10 cellular contexts compared by ENCODE assay signal in genomic region chr4:95637047-95637600, GRCh38.
DNase-seq lines count a peak whose midpoint lies in the region; ATAC-seq, FAIRE-seq and TF ChIP-seq lines count a peak whose summit lies in the region.
"Had no signal": no experiment of that assay in that cellular context is flagged by ENCODE, and none has a peak within 500 bp of the region (broad histone marks: within the 10 kb centered on the region; RNA-seq: fewer than 3 reads in every experiment).

No MANE protein-coding gene starts in this region.

- no peaks in the 10 kb centered on the region for H3K79me2 ChIP-seq in astrocyte (ENCODE audit: insufficient read depth, low read length)

- H3K27ac ChIP-seq in liver (ENCODE audit: low read depth in 1 of 2, low read length in 2 of 2) (no peak overlapping the region), right lobe of liver (no peak overlapping the region), astrocyte (ENCODE audit: low read depth, low read length) (no peak overlapping the region), upper lobe of right lung (no peak overlapping the region)
- H3K27ac ChIP-seq: PC-9 had no signal

- no peak overlapping the region for H2AFZ ChIP-seq in astrocyte (ENCODE audit: low read depth, low read length)
- H2AFZ ChIP-seq: PC-9 had no signal

- no peaks in the 10 kb centered on the region for H3K36me3 ChIP-seq in liver (ENCODE audit: control insufficient read depth in 4 of 4, insufficient read depth in 3 of 4, low read depth in 1 of 4, low read length in 3 of 4)
- H3K36me3 ChIP-seq in right lobe of liver = no peaks in the 10 kb centered on the region
- no peaks in the 10 kb centered on the region for H3K36me3 ChIP-seq in astrocyte (ENCODE audit: insufficient read depth, low read length)
- no peaks in the 10 kb centered on the region for H3K36me3 ChIP-seq in upper lobe of right lung

- H3K4me3 Mint-ChIP-seq in astrocyte (ENCODE audit: unreplicated experiment) = no peak overlapping the region
- H3K4me3 Mint-ChIP-seq: activated CD4-positive, alpha-beta T cell treated with anti-CD3 and anti-CD28 coated beads, Interleukin-2, amount 10 ng/mL, durations not matched to agents 7 days and 5 days had no signal

- no peak overlapping the region for H3K4me2 ChIP-seq in astrocyte (ENCODE audit: low read length)
- H3K4me2 ChIP-seq: PC-9 had no signal

- DNase-seq in right lobe of liver (no peak), astrocyte (ENCODE audit: low read depth) (peak; percentile 3), iris pigment epithelial cell (ENCODE audit: low read depth) (peak; percentile 11), upper lobe of right lung (no peak), DMS79 (lab: John Stamatoyannopoulos, UW) (no peak)
- DNase-seq in activated naive CD4-positive, alpha-beta T cell treated with Interleukin-2 at 50 U/mL for 16 hours = no peak
- DNase-seq: activated CD4-positive, alpha-beta T cell treated with anti-CD3 and anti-CD28 coated beads, Interleukin-2, amount 10 ng/mL, durations not matched to agents 7 days and 5 days; PC-9 had no signal

- FAIRE-seq in astrocyte (lab: Jason Lieb, UNC) = no peak

- H3K4me1 Mint-ChIP-seq in astrocyte (ENCODE audit: low read depth, unreplicated experiment) = no peaks in the 10 kb centered on the region

- peaks cover 0 to 3% (median 0%) of the 10 kb centered on the region in 4 donors for H3K27me3 ChIP-seq in liver (ENCODE audit: control insufficient read depth in 4 of 4, insufficient read depth in 4 of 4, low read length in 3 of 4)
- H3K27me3 ChIP-seq in right lobe of liver = no peaks in the 10 kb centered on the region
- no peaks in the 10 kb centered on the region for H3K27me3 ChIP-seq in astrocyte (ENCODE audit: insufficient read depth, low read length)
- H3K27me3 ChIP-seq in upper lobe of right lung = no peaks in the 10 kb centered on the region

- 37% methylated on average over 3 of the region's 3 CpGs for WGBS in liver
- WGBS in right lobe of liver (ENCODE audit: insufficient coverage, low coverage, low lambda C conversion rate, missing lambda C conversion rate) = 24% methylated on average over 3 of the region's 3 CpGs

- no peak overlapping the region for H3K27ac Mint-ChIP-seq in astrocyte (ENCODE audit: unreplicated experiment)
- H3K27ac Mint-ChIP-seq: activated CD4-positive, alpha-beta T cell treated with anti-CD3 and anti-CD28 coated beads, Interleukin-2, amount 10 ng/mL, durations not matched to agents 7 days and 5 days had no signal

- no peak for TF ChIP-seq POLR2A in right lobe of liver (IDR thresholded peaks at IDR 0.05)

- H3K9me3 ChIP-seq in liver (ENCODE audit: control insufficient read depth in 4 of 4, low read length in 3 of 4) (no peaks in the 10 kb centered on the region), right lobe of liver (no peaks in the 10 kb centered on the region), astrocyte (ENCODE audit: insufficient read depth, low read depth, low read length) (no peaks in the 10 kb centered on the region), upper lobe of right lung (no peaks in the 10 kb centered on the region)

- no peak for ATAC-seq in right lobe of liver
- peak; percentile 21 for ATAC-seq in upper lobe of right lung
- no peak for ATAC-seq in HG02759 (IDR thresholded peaks at IDR 0.05; ENCODE audit: unreplicated experiment)

- no peaks in the 10 kb centered on the region for H3K4me1 ChIP-seq in liver (ENCODE audit: control insufficient read depth in 4 of 4, insufficient read depth in 4 of 4, low read length in 3 of 4)
- H3K4me1 ChIP-seq in right lobe of liver = peaks cover 0 to 4% (median 0%) of the 10 kb centered on the region in 4 donors
- no peaks in the 10 kb centered on the region for H3K4me1 ChIP-seq in astrocyte (ENCODE audit: insufficient read depth, low read length)
- H3K4me1 ChIP-seq in upper lobe of right lung = no peaks in the 10 kb centered on the region

- intact Hi-C loops in right lobe of liver (cut with DNase I) = no loop called here
- intact Hi-C loops in upper lobe of right lung (cut with DNase I) = no loop called here

- TF ChIP-seq CTCF in liver (IDR thresholded peaks at IDR 0.05; ENCODE audit: low read depth, low read length, missing input control) (peak; percentile 13), right lobe of liver (IDR thresholded peaks at IDR 0.05) (peak in 1 of 4 donors; percentile 21), astrocyte (IDR thresholded peaks at IDR 0.05; ENCODE audit: insufficient read depth, low read depth, low read length) (peak; percentile 46), upper lobe of right lung (IDR thresholded peaks at IDR 0.05) (peak; percentile 39)

- H3K27me3 Mint-ChIP-seq in astrocyte (ENCODE audit: low read depth, unreplicated experiment) = no peaks in the 10 kb centered on the region
- H3K27me3 Mint-ChIP-seq: activated CD4-positive, alpha-beta T cell treated with anti-CD3 and anti-CD28 coated beads, Interleukin-2, amount 10 ng/mL, durations not matched to agents 7 days and 5 days had no signal

- no peaks in the 10 kb centered on the region for H3K36me3 Mint-ChIP-seq in astrocyte (ENCODE audit: low read depth, unreplicated experiment)

- H3K9me3 Mint-ChIP-seq in astrocyte (ENCODE audit: unreplicated experiment) = no peaks in the 10 kb centered on the region
- H3K9me3 Mint-ChIP-seq: activated CD4-positive, alpha-beta T cell treated with anti-CD3 and anti-CD28 coated beads, Interleukin-2, amount 10 ng/mL, durations not matched to agents 7 days and 5 days had no signal

- H3K9ac ChIP-seq in liver (ENCODE audit: low read depth in 1 of 2, low read length in 2 of 2) (no peak overlapping the region), astrocyte (ENCODE audit: low read length) (no peak overlapping the region)

- TF ChIP-seq RAD21 in liver (IDR thresholded peaks at IDR 0.05) = peak in 1 of 2 donors; percentile 6

- no peak overlapping the region for H3K4me3 ChIP-seq in liver (ENCODE audit: low read depth in 1 of 3, low read length in 3 of 3)
- H3K4me3 ChIP-seq in right lobe of liver = no peak overlapping the region
- H3K4me3 ChIP-seq in astrocyte (ENCODE audit: insufficient read depth, low read depth, low read length) = no peak overlapping the region
- no peak overlapping the region for H3K4me3 ChIP-seq in upper lobe of right lung
- H3K4me3 ChIP-seq: PC-9 had no signal

- no peaks in the 10 kb centered on the region for H4K20me1 ChIP-seq in astrocyte (ENCODE audit: insufficient read depth, low read length)

TF ChIP-seq in liver, 16 proteins besides CTCF, POLR2A, EP300 and RAD21:
- no peak for TF ChIP-seq ATF3 (IDR thresholded peaks at IDR 0.05)
- no peak for TF ChIP-seq SP1 (IDR thresholded peaks at IDR 0.05)
- no peak for TF ChIP-seq GABPA (IDR thresholded peaks at IDR 0.05 in 1 of 2, conservative IDR thresholded peaks at IDR 0.05 in 1 of 2)
- TF ChIP-seq RXRA (IDR thresholded peaks at IDR 0.05) = no peak
- no peak for TF ChIP-seq HNF4G (IDR thresholded peaks at IDR 0.05)

Comparison
In these comparisons a context has a peak if more than half of its experiments do, and no peak if none do; other contexts are left out.
1. DNase-seq: peak in astrocyte (single experiment) and iris pigment epithelial cell (single experiment); none in right lobe of liver (0 of 3), upper lobe of right lung (single experiment), activated naive CD4-positive, alpha-beta T cell treated with Interleukin-2 at 50 U/mL for 16 hours (single experiment) and DMS79 (single experiment).